ENCODE assay signal across 1 cellular context in the genomic region with DNA sequence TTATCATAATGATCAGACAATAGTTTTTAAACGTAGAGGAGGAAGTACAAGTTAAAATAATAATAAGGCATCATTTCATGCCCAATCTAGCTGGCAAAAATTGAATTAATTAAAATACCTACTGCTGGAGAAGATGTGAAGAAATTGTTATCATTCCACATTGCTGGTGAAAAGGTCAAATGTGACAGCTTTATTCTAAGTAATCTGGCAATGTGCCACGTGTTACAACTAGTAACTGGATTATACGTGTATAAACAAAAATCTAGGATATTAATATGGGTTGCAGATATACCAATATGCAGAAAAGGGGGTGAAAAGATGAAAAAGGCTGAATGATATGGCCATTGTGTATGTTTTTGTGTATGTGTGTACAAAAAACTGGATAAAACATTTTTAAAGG.
TF ChIP-seq lines count a peak whose summit lies in the region.

No MANE protein-coding gene starts in this region.

TF ChIP-seq in K562, 482 proteins besides CTCF, POLR2A, EP300 and RAD21:
- TF ChIP-seq FOXA3 (CRISPR knock-in tag; conservative IDR thresholded peaks at IDR 0.05 in 1 of 2, IDR thresholded peaks at IDR 0.05 in 1 of 2) (no peak), NFIC (IDR thresholded peaks at IDR 0.05) (peak; percentile 77)
